Comparison of ENCODE assay signal across 1 cellular context in genomic region chr16:1745900-1746692, GRCh38.
TF ChIP-seq lines count a peak whose summit lies in the region.

No MANE protein-coding gene starts in this region.

TF ChIP-seq in A549, 52 proteins besides CTCF, POLR2A, EP300 and RAD21:
- TF ChIP-seq FOSL2 (IDR thresholded peaks at IDR 0.05) (no peak), FOSL2 (CRISPR knock-in tag; IDR thresholded peaks at IDR 0.05) (0 out of 2 replicates have a peak, but pooled peaks have one; percentile 6), CBX2 (IDR thresholded peaks at IDR 0.05; ENCODE audit: borderline replicate concordance, low read depth) (no peak)
